ENCODE assay signal across 18 cellular contexts in the genomic region with DNA sequence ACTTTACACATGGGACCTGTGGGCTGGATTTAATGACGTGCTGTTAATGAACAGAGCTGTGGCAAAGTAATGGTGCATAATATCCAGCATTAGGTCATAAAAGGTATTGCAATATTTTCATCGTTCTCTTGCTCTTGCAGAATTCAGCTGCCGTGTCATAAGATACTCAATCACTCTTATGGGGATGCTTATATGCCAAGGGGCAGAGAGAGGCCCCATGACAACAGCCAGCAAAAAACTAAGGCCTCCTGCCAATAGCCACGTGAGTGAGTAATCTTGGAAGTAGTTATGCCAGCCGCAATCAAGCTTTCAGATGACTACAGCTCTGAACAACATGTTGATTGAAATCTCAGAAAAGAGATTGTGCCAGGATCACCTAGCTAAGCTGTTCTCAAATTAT.
"Had no signal": no experiment of that assay in that cellular context is flagged by ENCODE, and none has a peak within 500 bp of the region (broad histone marks: within the 10 kb centered on the region; RNA-seq: fewer than 3 reads in every experiment).

No MANE protein-coding gene starts in this region.

- H3K4me1 ChIP-seq: lower lobe of right lung, parathyroid adenoma, stomach had no signal

- H2AFZ ChIP-seq: hepatocyte, parathyroid adenoma had no signal

- H3K4me3 ChIP-seq: cardiac muscle cell, coronary artery, hepatocyte, lower lobe of right lung, stomach, thoracic aorta had no signal

- ATAC-seq: activated CD8-positive, alpha-beta memory T cell treated with anti-CD3 and anti-CD28 coated beads, Interleukin-2, amount 10 ng/mL, durations not matched to agents 7 days and 5 days; activated naive CD4-positive, alpha-beta T cell treated with anti-CD3 and anti-CD28 coated beads, Interleukin-2, amount 50 U/mL, for 72 hours; lower lobe of right lung; T-helper 17 cell had no signal

- DNase-seq: activated CD4-positive, alpha-beta T cell treated with anti-CD3 and anti-CD28 coated beads, Interleukin-2, amount 50 U/mL, for 4 hours; activated CD4-positive, CD25-positive, alpha-beta regulatory T cell treated with anti-CD3 and anti-CD28 coated beads, Interleukin-2, amount 50 U/mL, for 72 hours; activated CD8-positive, alpha-beta memory T cell treated with anti-CD3 and anti-CD28 coated beads, Interleukin-2, amount 10 ng/mL, durations not matched to agents 7 days and 5 days; activated effector memory CD4-positive, alpha-beta T cell treated with anti-CD3 and anti-CD28 coated beads, Interleukin-2, amount 50 U/mL, for 16 hours; activated T-cell treated with anti-CD3 and anti-CD28 coated beads, Interleukin-2, amount 50 U/mL, for 24 hours; effector CD8-positive, alpha-beta T cell; lower lobe of right lung; midbrain; naive B cell; stimulated activated CD4-positive, alpha-beta T cell treated with anti-CD3 and anti-CD28 coated beads, Interleukin-4, amount 100 ng/mL, for 4 hours; stomach; T-helper 17 cell had no signal

- H3K79me2 ChIP-seq: hepatocyte, parathyroid adenoma had no signal

- H3K27ac ChIP-seq: cardiac muscle cell, coronary artery, hepatocyte, lower lobe of right lung, parathyroid adenoma, stomach, thoracic aorta had no signal

- H3K27me3 ChIP-seq: cardiac muscle cell, hepatocyte, stomach had no signal

- H3K36me3 ChIP-seq: cardiac muscle cell, lower lobe of right lung, stomach, thoracic aorta had no signal

- H3K9ac ChIP-seq: parathyroid adenoma had no signal

- H3K4me2 ChIP-seq: hepatocyte had no signal

- H3K9me3 ChIP-seq: lower lobe of right lung, stomach, thoracic aorta had no signal
